8 cellular contexts compared by ENCODE assay signal in the genomic region with DNA sequence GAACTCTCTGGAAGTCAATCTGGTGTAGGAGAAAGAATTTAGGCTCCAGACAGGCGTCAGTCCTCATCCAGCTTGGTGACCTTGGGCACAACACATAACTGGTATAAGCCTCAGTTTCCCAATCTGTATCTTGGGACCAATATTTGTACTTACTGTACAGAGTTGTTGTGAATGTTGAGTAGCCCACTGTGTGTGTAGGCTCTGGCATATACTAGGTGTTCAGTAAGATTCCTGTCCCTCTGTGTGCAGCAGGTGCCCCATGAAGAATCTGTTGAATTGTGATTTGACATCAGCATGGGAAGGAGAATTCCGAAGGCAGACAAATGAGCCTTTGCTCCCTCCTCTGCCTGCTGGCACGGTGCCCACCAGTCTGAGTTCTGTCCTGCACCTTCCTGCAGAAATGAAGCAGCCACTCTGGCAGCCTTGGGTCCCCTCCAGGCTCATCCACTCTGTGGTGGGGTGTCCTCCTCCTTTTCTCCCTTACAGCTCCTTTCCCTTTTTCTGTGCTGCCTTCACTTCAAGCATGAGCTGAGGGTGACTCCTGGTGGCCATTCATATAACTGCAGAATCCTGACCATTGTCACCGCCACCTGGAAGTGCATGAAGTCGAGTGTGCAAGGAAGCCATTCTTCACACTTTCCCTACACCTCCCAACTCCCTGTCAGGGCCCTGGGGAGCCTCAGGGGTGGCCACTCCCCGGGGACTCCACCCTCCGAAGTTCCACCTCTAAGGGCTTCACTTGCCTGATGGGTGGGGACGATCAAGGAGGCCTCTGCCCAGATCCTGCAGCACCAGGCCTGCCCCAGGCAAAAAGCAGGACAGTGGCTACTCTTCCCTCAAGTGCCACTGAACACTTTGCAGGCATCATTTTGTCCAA. TPM values are rescaled to one million over a fixed set of nuclear protein-coding genes. Genes with fewer than 3 reads are reported as not detected.
DNase-seq lines count a peak whose midpoint lies in the region; ATAC-seq and TF ChIP-seq lines count a peak whose summit lies in the region.

No MANE protein-coding gene starts in this region.

- H3K27ac ChIP-seq in Panc1 (ENCODE audit: low read length), result peak overlapping the region; percentile 12; the same call in 1 of the 2 replicates
- no peak overlapping the region for H3K27ac ChIP-seq in right atrium auricular region

- CTCF ChIA-PET in GM10248 (lab: Yijun Ruan, JAX) (interaction anchor here (0.6 to 11.7 kb wide), 85 partner anchors 8 to 583 kb away, joined by 3 to 174 read pairs (median 4); partner anchors contain the start of genes GTPBP2, MAD2L1BP, MRPS18A and SLC29A1), Panc1 (lab: Charles Lee) (interaction anchor here (0.5 to 1.9 kb wide), 11 partner anchors 43 to 413 kb away, joined by 3 to 13 read pairs (median 4); partner anchors contain the start of gene VEGFA)

- intact Hi-C loops in Panc1 (cut with micrococcal nuclease; ENCODE audit: unreplicated experiment), result loop anchor here (1.0 to 10.0 kb wide), 5 partner anchors 124 to 472 kb away; no protein-coding TSS in a partner anchor

- H3K4me3 ChIP-seq in Panc1 (ENCODE audit: low read depth in 2 of 2, low read length in 2 of 2) (no peak overlapping the region), right atrium auricular region (no peak overlapping the region)

- no peaks in the 10 kb centered on the region for H3K36me3 ChIP-seq in Panc1 (ENCODE audit: control insufficient read depth, insufficient read depth, low read length)
- H3K36me3 ChIP-seq in right atrium auricular region, result no peaks in the 10 kb centered on the region

- peaks cover 12% of the 10 kb centered on the region for H3K4me1 ChIP-seq in Panc1 (ENCODE audit: control insufficient read depth, insufficient read depth, low read length)
- peaks cover 3 to 43% of the 10 kb centered on the region in 2 donors for H3K4me1 ChIP-seq in right atrium auricular region

- TF ChIP-seq POLR2A in GM18505 (IDR thresholded peaks at IDR 0.05; ENCODE audit: borderline replicate concordance, extremely low read depth, insufficient read depth, insufficient read length), result no peak

- ATAC-seq in Panc1 (peak; percentile 63), GM18505 (IDR thresholded peaks at IDR 0.05; ENCODE audit: unreplicated experiment) (no peak)

- POLR2A ChIA-PET in GM10248 (lab: Yijun Ruan, JAX), result interaction anchor here (1.1 kb wide), 1 partner anchor 309 kb away, joined by 3 read pairs; the partner anchor contains the start of gene VEGFA
- POLR2A ChIA-PET in Panc1 (lab: Charles Lee), result no interaction called here

- peak; percentile 95 for TF ChIP-seq CTCF in GM10248 (IDR thresholded peaks at IDR 0.05; ENCODE audit: control extremely low read depth, extremely low read depth, low read depth, missing control alignments)
- TF ChIP-seq CTCF in Panc1 (IDR thresholded peaks at IDR 0.05), result peak; percentile 92
- peak; percentile 87 to 93 for TF ChIP-seq CTCF in right atrium auricular region (IDR thresholded peaks at IDR 0.05)

- no peaks in the 10 kb centered on the region for H3K27me3 ChIP-seq in Panc1 (ENCODE audit: control insufficient read depth, insufficient read depth, low read length)
- H3K27me3 ChIP-seq in right atrium auricular region, result no peaks in the 10 kb centered on the region

- no TSS peak for BruUV-seq in Panc1 (replicated peaks; lab: Mats Ljungman, UMichigan)

- in situ Hi-C loops in Panc1 (cut with HindIII; ENCODE audit: low pct_unique_long_range_greater_than_20kb, low sequenced_read_pairs), result no loop called here

- H3K9me3 ChIP-seq in Panc1 (ENCODE audit: control insufficient read depth, insufficient read depth, low read depth, low read length) (no peaks in the 10 kb centered on the region), right atrium auricular region (no peaks in the 10 kb centered on the region)

- peak; percentile 72 for DNase-seq in GM10248 (ENCODE audit: extremely low spot score)
- no peak for DNase-seq in Panc1 (ENCODE audit: low read depth, low spot score)
- peak; percentile 70 for DNase-seq in activated naive CD4-positive, alpha-beta T cell treated with anti-CD3 and anti-CD28 coated beads, Interleukin-2, amount 50 U/mL, for 16 hours
- peak; percentile 87 for DNase-seq in right atrium auricular region (ENCODE audit: low spot score)
- peak; percentile 47 to 54 for DNase-seq in stimulated activated CD4-positive, alpha-beta T cell treated with anti-CD3 and anti-CD28 coated beads, Interleukin-15, amount 100 ng/mL, for 1 hour (ENCODE audit: low read depth in 1 of 2, low spot score in 1 of 2)
- DNase-seq in NCI-H510A (lab: John Stamatoyannopoulos, UW), result no peak
- DNase-seq in kidney glomerular epithelial cell (lab: John Stamatoyannopoulos, UW), result no peak

RNA-seq across cellular contexts. Expression of gene MRPL14, which starts 48.2 kb away (rescaled TPM):
- total RNA-seq in Panc1 (2021; ENCODE audit: unreplicated experiment) (82.0 TPM), right atrium auricular region (10 to 100 TPM; 44.1 to 45.9 TPM)
- polyA plus RNA-seq in Panc1 (2012; ENCODE audit: insufficient read length), result 80.3 TPM

RNA-seq across cellular contexts. Expression of gene TMEM63B, which starts 48.3 kb away (rescaled TPM):
- total RNA-seq in Panc1 (2021; ENCODE audit: unreplicated experiment), result 54.1 TPM
- 81.4 TPM for polyA plus RNA-seq in Panc1 (2012; ENCODE audit: insufficient read length)
- 10 to 100 TPM; 29.2 to 37.1 TPM for total RNA-seq in right atrium auricular region

Comparison
In these comparisons a context has a peak if more than half of its experiments do, and no peak if none do; other contexts are left out.
1. DNase-seq: peak in GM10248 (single experiment), activated naive CD4-positive, alpha-beta T cell treated with anti-CD3 and anti-CD28 coated beads, Interleukin-2, amount 50 U/mL, for 16 hours (single experiment), right atrium auricular region (single experiment) and stimulated activated CD4-positive, alpha-beta T cell treated with anti-CD3 and anti-CD28 coated beads, Interleukin-15, amount 100 ng/mL, for 1 hour (2 of 2); none in Panc1 (single experiment), NCI-H510A (single experiment) and kidney glomerular epithelial cell (single experiment).
2. Peak in every context shown above with its lines, with median percentiles within 50 percentile points of each other: CTCF ChIP-seq.